9 cellular contexts compared by ENCODE assay signal in genomic region chr1:26288311-26288941, GRCh38. TPM values are rescaled to one million over a fixed set of nuclear protein-coding genes. Genes with fewer than 3 reads are reported as not detected.
DNase-seq lines count a peak whose midpoint lies in the region; ATAC-seq and TF ChIP-seq lines count a peak whose summit lies in the region.
"Had no signal": no experiment of that assay in that cellular context is flagged by ENCODE, and none has a peak within 500 bp of the region (broad histone marks: within the 10 kb centered on the region; RNA-seq: fewer than 3 reads in every experiment).

No MANE protein-coding gene starts in this region.

- CTCF ChIA-PET in HEK293 (lab: Yijun Ruan, JAX) (interaction anchor here (0.6 to 10.2 kb wide), 9 partner anchors 9 to 1073 kb away, joined by 3 to 203 read pairs (median 4); partner anchors contain the start of gene CD52), activated B cell treated with CpG ODN at 0.5 μM for 24 hours (lab: Charles Lee) (interaction anchor here (1.1 to 10.4 kb wide), 8 partner anchors 9 to 55 kb away, joined by 3 to 372 read pairs (median 7); partner anchors contain the start of genes CD52, CEP85 and SH3BGRL3)

- intact Hi-C loops in activated B cell treated with CpG ODN at 0.5 μM for 24 hours (cut with micrococcal nuclease) = loop anchor here (2.0 to 10.0 kb wide), 3 partner anchors 54 to 1076 kb away; partner anchors contain the start of genes CEP85, HMGN2 and MAP3K6

- peak overlapping the region in 1 of 2 donors; percentile 40 for H3K9ac ChIP-seq in duodenal mucosa (ENCODE audit: low read depth in 1 of 2, low read length in 2 of 2)

- no peaks in the 10 kb centered on the region for H3K27me3 Mint-ChIP-seq in activated B cell treated with CpG ODN at 0.5 μM for 24 hours

- H3K9me3 Mint-ChIP-seq in activated B cell treated with CpG ODN at 0.5 μM for 24 hours = no peaks in the 10 kb centered on the region

- peak; percentile 19 for ATAC-seq in activated B cell treated with CpG ODN at 0.5 μM for 24 hours (ENCODE audit: low read depth)

- no peak overlapping the region for H3K4me3 ChIP-seq in HEK293 (ENCODE audit: low read depth, low read length)
- no peak overlapping the region for H3K4me3 ChIP-seq in duodenal mucosa (ENCODE audit: low read depth in 1 of 2, low read length in 2 of 2)
- H3K4me3 ChIP-seq: lung had no signal

- H3K27me3 ChIP-seq in duodenal mucosa (ENCODE audit: control insufficient read depth in 1 of 2, insufficient read depth in 2 of 2, low read length in 2 of 2) = no peaks in the 10 kb centered on the region

- H3K36me3 ChIP-seq in HEK293 (ENCODE audit: control insufficient read depth in 2 of 2, insufficient read depth in 1 of 2, low read length in 2 of 2) (peaks cover 0 to 7% of the 10 kb centered on the region in 2 experiments; a peak in 1 of 3 replicates), duodenal mucosa (ENCODE audit: control insufficient read depth in 1 of 2, insufficient read depth in 2 of 2, low read length in 2 of 2) (no peaks in the 10 kb centered on the region)

- POLR2A ChIA-PET in HEK293 (lab: Yijun Ruan, JAX) = interaction anchor here (0.7 to 1.6 kb wide), 2 partner anchors 26 to 118 kb away, joined by 3 read pairs; no protein-coding TSS in a partner anchor
- POLR2A ChIA-PET in activated B cell treated with CpG ODN at 0.5 μM for 24 hours (lab: Charles Lee) = interaction anchor here (0.5 to 21.5 kb wide), 21 partner anchors 8 to 1344 kb away, joined by 3 to 1638 read pairs (median 4); partner anchors contain the start of genes CD52, CEP85, DHDDS and HMGN2

- no peak for TF ChIP-seq CTCF in HEK293 (tag by site-specific recombination; IDR thresholded peaks at IDR 0.05)
- TF ChIP-seq CTCF in activated B cell treated with CpG ODN at 0.5 μM for 24 hours (IDR thresholded peaks at IDR 0.05) = no peak

- DNase-seq in activated B cell treated with CpG ODN at 0.5 μM for 24 hours = peak; percentile 40
- DNase-seq in stimulated activated CD4-positive, alpha-beta T cell treated with anti-CD3 and anti-CD28 coated beads, Interleukin-4, amount 100 ng/mL, for 24 hours = peak; percentile 78
- no peak for DNase-seq in NCI-H345 (lab: John Stamatoyannopoulos, UW)
- DNase-seq in iPS-NIHi11 (ENCODE audit: low spot score) = no peak
- DNase-seq in NCI-H1694 (lab: John Stamatoyannopoulos, UW) = no peak
- no peak for DNase-seq in NCI-H1092 (lab: John Stamatoyannopoulos, UW)

- H3K27ac ChIP-seq in HEK293 (ENCODE audit: extremely low read depth, low read depth, low read length) (no peak overlapping the region), duodenal mucosa (ENCODE audit: low read depth, low read length) (peak overlapping the region; percentile 46)

- peaks cover 5% of the 10 kb centered on the region for H3K36me3 Mint-ChIP-seq in activated B cell treated with CpG ODN at 0.5 μM for 24 hours (ENCODE audit: low read depth)

- H3K9me3 ChIP-seq in HEK293 (ENCODE audit: control insufficient read depth, insufficient read depth, low read depth, low read length) (no peaks in the 10 kb centered on the region), duodenal mucosa (ENCODE audit: control insufficient read depth in 1 of 2, low read length in 2 of 2) (no peaks in the 10 kb centered on the region)

- peaks cover 98% of the 10 kb centered on the region for H3K4me1 Mint-ChIP-seq in activated B cell treated with CpG ODN at 0.5 μM for 24 hours

- peak overlapping the region; percentile 100 for H3K27ac Mint-ChIP-seq in activated B cell treated with CpG ODN at 0.5 μM for 24 hours

- peak overlapping the region; percentile 60 for H3K4me3 Mint-ChIP-seq in activated B cell treated with CpG ODN at 0.5 μM for 24 hours

- H3K4me1 ChIP-seq in HEK293 (ENCODE audit: control insufficient read depth, insufficient read depth, low read length) = no peaks in the 10 kb centered on the region
- H3K4me1 ChIP-seq in duodenal mucosa (ENCODE audit: control insufficient read depth in 1 of 2, insufficient read depth in 2 of 2, low read length in 2 of 2) = peaks cover 44 to 66% of the 10 kb centered on the region in 2 donors

TF ChIP-seq in HEK293, 187 proteins besides CTCF, POLR2A, EP300 and RAD21:
- TF ChIP-seq OSR2 (tag by site-specific recombination; IDR thresholded peaks at IDR 0.05) (no peak), ZBTB20 (tag by site-specific recombination; IDR thresholded peaks at IDR 0.05) (peak; percentile 76)

RNA-seq across cellular contexts. Expression of gene SH3BGRL3, which starts 8.5 kb away (rescaled TPM):
- 265 and 285 TPM in 2 replicates for total RNA-seq in activated B cell treated with CpG ODN at 0.5 μM for 24 hours

RNA-seq across cellular contexts. Expression of gene UBXN11, which starts 18.0 kb away (rescaled TPM):
- 35.5 and 36.9 TPM in 2 replicates for total RNA-seq in activated B cell treated with CpG ODN at 0.5 μM for 24 hours

RNA-seq across cellular contexts. Expression of gene CD52, which starts 29.3 kb away (rescaled TPM):
- 449 and 499 TPM in 2 replicates for total RNA-seq in activated B cell treated with CpG ODN at 0.5 μM for 24 hours

RNA-seq across cellular contexts. Expression of gene CEP85, which starts 54.4 kb away (rescaled TPM):
- 13.8 and 16.4 TPM in 2 replicates for total RNA-seq in activated B cell treated with CpG ODN at 0.5 μM for 24 hours

Comparison
In these comparisons a context has a peak if more than half of its experiments do, and no peak if none do; other contexts are left out.
1. DNase-seq: peak in activated B cell treated with CpG ODN at 0.5 μM for 24 hours (single experiment) and stimulated activated CD4-positive, alpha-beta T cell treated with anti-CD3 and anti-CD28 coated beads, Interleukin-4, amount 100 ng/mL, for 24 hours (single experiment); none in NCI-H345 (single experiment), iPS-NIHi11 (single experiment), NCI-H1694 (single experiment) and NCI-H1092 (single experiment).